Comparison of ENCODE assay signal across 20 cellular contexts in genomic region chr6:146855889-146856288, GRCh38.
DNase-seq lines count a peak whose midpoint lies in the region; ATAC-seq lines count a peak whose summit lies in the region.
"Had no signal": no experiment of that assay in that cellular context is flagged by ENCODE, and none has a peak within 500 bp of the region (broad histone marks: within the 10 kb centered on the region; RNA-seq: fewer than 3 reads in every experiment).

No MANE protein-coding gene starts in this region.

- H3K4ac ChIP-seq in trophoblast cell (ENCODE audit: low read depth, low read length) = no peak overlapping the region

- H3K9me3 ChIP-seq in trophoblast cell (ENCODE audit: insufficient read depth, low read depth, low read length) = peaks cover 5% of the 10 kb centered on the region
- H3K9me3 ChIP-seq in effector memory CD4-positive, alpha-beta T cell (ENCODE audit: control insufficient read depth, low read length) = no peaks in the 10 kb centered on the region
- H3K9me3 ChIP-seq: Peyer's patch had no signal

- H3K36me3 Mint-ChIP-seq in activated naive CD8-positive, alpha-beta T cell treated with anti-CD3 and anti-CD28 coated beads, Interleukin-2, amount 50 U/mL, for 24 hours (ENCODE audit: low read depth) = peaks cover 18% of the 10 kb centered on the region
- peaks cover 18% of the 10 kb centered on the region for H3K36me3 Mint-ChIP-seq in activated naive CD8-positive, alpha-beta T cell treated with anti-CD3 and anti-CD28 coated beads for 36 hours
- H3K36me3 Mint-ChIP-seq in activated T-helper 2 cell treated with anti-CD3 and anti-CD28 coated beads, Interferon-gamma antibody, Interleukin-2, Interleukin-4, amounts not matched to agents 10 μg/mL and 5 μg/mL and 100 μg/mL, durations not matched to agents 14 hours and 24 hours and 36 hours (ENCODE audit: low read depth) = no peaks in the 10 kb centered on the region

- H3K4me2 ChIP-seq in trophoblast cell (ENCODE audit: low read length) = no peak overlapping the region
- H3K4me2 ChIP-seq: KMS-11 had no signal

- peaks cover 11% of the 10 kb centered on the region for H3K79me1 ChIP-seq in trophoblast cell (ENCODE audit: low read length)

- no peak overlapping the region for H3K14ac ChIP-seq in trophoblast cell (ENCODE audit: low read length)

- H2BK5ac ChIP-seq in trophoblast cell (ENCODE audit: low read depth, low read length, poor library complexity) = no peak overlapping the region

- H4K8ac ChIP-seq in trophoblast cell (ENCODE audit: low read depth, low read length) = no peak overlapping the region

- no peak overlapping the region for H3K4me3 ChIP-seq in trophoblast cell (ENCODE audit: low read depth, low read length)
- no peak overlapping the region for H3K4me3 ChIP-seq in effector memory CD4-positive, alpha-beta T cell (ENCODE audit: insufficient read depth, low read depth, low read length, poor library complexity, severe bottlenecking)
- H3K4me3 ChIP-seq: Peyer's patch had no signal

- peak overlapping the region; percentile 100 for H2BK12ac ChIP-seq in trophoblast cell (ENCODE audit: low read length)

- H3K27me3 Mint-ChIP-seq in activated naive CD8-positive, alpha-beta T cell treated with anti-CD3 and anti-CD28 coated beads, Interleukin-2, amount 50 U/mL, for 24 hours = peaks cover 3% of the 10 kb centered on the region
- H3K27me3 Mint-ChIP-seq in activated naive CD8-positive, alpha-beta T cell treated with anti-CD3 and anti-CD28 coated beads for 36 hours = peaks cover 3% of the 10 kb centered on the region
- H3K27me3 Mint-ChIP-seq in activated T-helper 2 cell treated with anti-CD3 and anti-CD28 coated beads, Interferon-gamma antibody, Interleukin-2, Interleukin-4, amounts not matched to agents 10 μg/mL and 5 μg/mL and 100 μg/mL, durations not matched to agents 14 hours and 24 hours and 36 hours (ENCODE audit: low read depth) = no peaks in the 10 kb centered on the region

- peaks cover 60% of the 10 kb centered on the region for H3K4me1 Mint-ChIP-seq in activated naive CD8-positive, alpha-beta T cell treated with anti-CD3 and anti-CD28 coated beads, Interleukin-2, amount 50 U/mL, for 24 hours
- H3K4me1 Mint-ChIP-seq in activated naive CD8-positive, alpha-beta T cell treated with anti-CD3 and anti-CD28 coated beads for 36 hours = peaks cover 30% of the 10 kb centered on the region
- peaks cover 47% of the 10 kb centered on the region for H3K4me1 Mint-ChIP-seq in activated T-helper 2 cell treated with anti-CD3 and anti-CD28 coated beads, Interferon-gamma antibody, Interleukin-2, Interleukin-4, amounts not matched to agents 10 μg/mL and 5 μg/mL and 100 μg/mL, durations not matched to agents 14 hours and 24 hours and 36 hours (ENCODE audit: low read depth)

- ATAC-seq in activated naive CD8-positive, alpha-beta T cell treated with anti-CD3 and anti-CD28 coated beads, Interleukin-2, amount 50 U/mL, for 24 hours = no peak
- peak; percentile 9 for ATAC-seq in GM19463 (IDR thresholded peaks at IDR 0.05; ENCODE audit: unreplicated experiment)
- no peak for ATAC-seq in GM18909 (IDR thresholded peaks at IDR 0.05; ENCODE audit: poor library complexity, unreplicated experiment)
- ATAC-seq: Right ventricle myocardium inferior had no signal

- H4K91ac ChIP-seq in trophoblast cell (ENCODE audit: low read depth, low read length) = peak overlapping the region; percentile 76

- H3K36me3 ChIP-seq in trophoblast cell (ENCODE audit: control insufficient read depth in 1 of 2, insufficient read depth in 2 of 2, low read length in 2 of 2) = no peaks in the 10 kb centered on the region
- H3K36me3 ChIP-seq in effector memory CD4-positive, alpha-beta T cell (ENCODE audit: control insufficient read depth, insufficient read depth, low read length) = no peaks in the 10 kb centered on the region
- H3K36me3 ChIP-seq: Peyer's patch had no signal

- H2AK5ac ChIP-seq in trophoblast cell (ENCODE audit: low read length) = peak overlapping the region; percentile 82

- intact Hi-C loops in activated T-helper 2 cell treated with anti-CD3 and anti-CD28 coated beads, Interferon-gamma antibody, Interleukin-2, Interleukin-4, amounts not matched to agents 10 μg/mL and 5 μg/mL and 100 μg/mL, durations not matched to agents 14 hours and 24 hours and 36 hours (cut with micrococcal nuclease) = loop anchor here (1.0 to 10.0 kb wide), 13 partner anchors 59 to 1899 kb away; partner anchors contain the start of gene SAMD5

- DNase-seq in activated naive CD8-positive, alpha-beta T cell treated with anti-CD3 and anti-CD28 coated beads, Interleukin-2, amount 50 U/mL, for 24 hours = no peak
- no peak for DNase-seq in activated naive CD8-positive, alpha-beta T cell treated with anti-CD3 and anti-CD28 coated beads for 36 hours
- no peak for DNase-seq in activated T-helper 2 cell treated with anti-CD3 and anti-CD28 coated beads, Interferon-gamma antibody, Interleukin-2, Interleukin-4, amounts not matched to agents 10 μg/mL and 5 μg/mL and 100 μg/mL, durations not matched to agents 14 hours and 24 hours and 36 hours (ENCODE audit: low spot score)
- DNase-seq in trophoblast cell = no peak
- no peak for DNase-seq in NOMO-1 treated with dmso at 0.1 percent for 144 hours (lab: John Stamatoyannopoulos, UW; ENCODE audit: unreplicated experiment)
- DNase-seq in effector memory CD4-positive, alpha-beta T cell = no peak
- DNase-seq: ACHN, AML-193, EL, HCEC 1CT, NCI-H1048, NCI-H146, NCI-H2081 treated with DMSO at 0.1 percent for 48 hours, NCI-H2227 treated with DMSO at 0.1 percent for 48 hours, NCI-H524 treated with DMSO at 0.1 percent for 48 hours, Peyer's patch had no signal

- no peaks in the 10 kb centered on the region for H3K79me2 ChIP-seq in trophoblast cell (ENCODE audit: control insufficient read depth, insufficient read depth, low read length, poor library complexity)

- H3K27me3 ChIP-seq in trophoblast cell (ENCODE audit: insufficient read depth, low read length) = no peaks in the 10 kb centered on the region
- no peaks in the 10 kb centered on the region for H3K27me3 ChIP-seq in effector memory CD4-positive, alpha-beta T cell (replicated peaks; ENCODE audit: control insufficient read depth, insufficient read depth, low read length, poor library complexity, severe bottlenecking)
- H3K27me3 ChIP-seq: Peyer's patch had no signal

- peak overlapping the region; percentile 21 for H3K4me3 Mint-ChIP-seq in activated naive CD8-positive, alpha-beta T cell treated with anti-CD3 and anti-CD28 coated beads, Interleukin-2, amount 50 U/mL, for 24 hours
- no peak overlapping the region for H3K4me3 Mint-ChIP-seq in activated naive CD8-positive, alpha-beta T cell treated with anti-CD3 and anti-CD28 coated beads for 36 hours
- H3K4me3 Mint-ChIP-seq in activated T-helper 2 cell treated with anti-CD3 and anti-CD28 coated beads, Interferon-gamma antibody, Interleukin-2, Interleukin-4, amounts not matched to agents 10 μg/mL and 5 μg/mL and 100 μg/mL, durations not matched to agents 14 hours and 24 hours and 36 hours (ENCODE audit: low read depth) = no peak overlapping the region

- WGBS in trophoblast cell (ENCODE audit: extremely low coverage, insufficient coverage, insufficient read length) = no CpG with 5 or more reads among the region's 1 CpG

- no peak overlapping the region for H3K27ac ChIP-seq in trophoblast cell (ENCODE audit: low read depth, low read length)
- no peak overlapping the region for H3K27ac ChIP-seq in effector memory CD4-positive, alpha-beta T cell (ENCODE audit: insufficient read depth, low read length, poor library complexity, severe bottlenecking)
- H3K27ac ChIP-seq: KMS-11, Peyer's patch had no signal

- peak overlapping the region; percentile 80 for H3K27ac Mint-ChIP-seq in activated naive CD8-positive, alpha-beta T cell treated with anti-CD3 and anti-CD28 coated beads, Interleukin-2, amount 50 U/mL, for 24 hours
- H3K27ac Mint-ChIP-seq in activated naive CD8-positive, alpha-beta T cell treated with anti-CD3 and anti-CD28 coated beads for 36 hours = no peak overlapping the region
- peak overlapping the region; percentile 84 for H3K27ac Mint-ChIP-seq in activated T-helper 2 cell treated with anti-CD3 and anti-CD28 coated beads, Interferon-gamma antibody, Interleukin-2, Interleukin-4, amounts not matched to agents 10 μg/mL and 5 μg/mL and 100 μg/mL, durations not matched to agents 14 hours and 24 hours and 36 hours

- H3K4me1 ChIP-seq in trophoblast cell (ENCODE audit: control insufficient read depth in 1 of 2, insufficient read depth in 2 of 2, low read length in 2 of 2) = peaks cover 3 to 9% of the 10 kb centered on the region in 2 experiments
- no peaks in the 10 kb centered on the region for H3K4me1 ChIP-seq in effector memory CD4-positive, alpha-beta T cell (ENCODE audit: control insufficient read depth, insufficient read depth, low read length, poor library complexity, severe bottlenecking)

- no peak overlapping the region for H2BK120ac ChIP-seq in trophoblast cell (ENCODE audit: insufficient read depth, low read length, poor library complexity)

- no peak overlapping the region for H4K12ac ChIP-seq in trophoblast cell (ENCODE audit: low read depth, low read length)

- H3K9me3 Mint-ChIP-seq in activated naive CD8-positive, alpha-beta T cell treated with anti-CD3 and anti-CD28 coated beads, Interleukin-2, amount 50 U/mL, for 24 hours = peaks cover 16% of the 10 kb centered on the region
- peaks cover 10% of the 10 kb centered on the region for H3K9me3 Mint-ChIP-seq in activated naive CD8-positive, alpha-beta T cell treated with anti-CD3 and anti-CD28 coated beads for 36 hours
- peaks cover 17% of the 10 kb centered on the region for H3K9me3 Mint-ChIP-seq in activated T-helper 2 cell treated with anti-CD3 and anti-CD28 coated beads, Interferon-gamma antibody, Interleukin-2, Interleukin-4, amounts not matched to agents 10 μg/mL and 5 μg/mL and 100 μg/mL, durations not matched to agents 14 hours and 24 hours and 36 hours

- H3K23ac ChIP-seq in trophoblast cell (ENCODE audit: low read length) = no peak overlapping the region

- H3K18ac ChIP-seq in trophoblast cell (ENCODE audit: low read length) = no peak overlapping the region

- no peak overlapping the region for H2AFZ ChIP-seq in trophoblast cell (ENCODE audit: insufficient read depth, low read length, poor library complexity)

- no peak overlapping the region for H3K9ac ChIP-seq in trophoblast cell (ENCODE audit: low read length)
- H3K9ac ChIP-seq: KMS-11 had no signal
